Comparison of ENCODE assay signal across 14 cellular contexts in the genomic region with DNA sequence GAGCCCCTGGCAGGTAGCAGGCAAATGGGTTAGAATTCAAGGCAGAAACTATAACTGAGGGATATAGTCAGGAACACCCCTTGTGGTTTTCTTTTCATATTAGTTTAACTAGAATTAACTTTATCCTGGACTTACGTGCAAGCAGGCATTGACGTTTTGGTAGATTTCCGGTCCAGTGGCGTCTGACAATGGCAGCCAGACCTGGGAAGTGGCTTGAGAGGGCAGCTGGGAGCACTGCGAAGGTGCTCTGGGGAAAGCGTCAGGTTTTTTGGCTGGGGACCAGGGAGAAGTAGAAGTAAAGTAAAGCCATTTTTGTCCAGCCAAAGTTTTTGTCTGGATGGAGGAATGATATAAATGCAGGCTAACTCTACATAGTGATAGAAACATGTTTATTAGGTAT. TPM values are rescaled to one million over a fixed set of nuclear protein-coding genes. Genes with fewer than 3 reads are reported as not detected.
DNase-seq lines count a peak whose midpoint lies in the region; ATAC-seq, FAIRE-seq and TF ChIP-seq lines count a peak whose summit lies in the region.
"Had no signal": no experiment of that assay in that cellular context is flagged by ENCODE, and none has a peak within 500 bp of the region (broad histone marks: within the 10 kb centered on the region; RNA-seq: fewer than 3 reads in every experiment).

No MANE protein-coding gene starts in this region.

- no peaks in the 10 kb centered on the region for H3K79me2 ChIP-seq in PC-3 (ENCODE audit: low read length)
- no peaks in the 10 kb centered on the region for H3K79me2 ChIP-seq in hepatocyte
- no peaks in the 10 kb centered on the region for H3K79me2 ChIP-seq in osteoblast (ENCODE audit: insufficient read depth, low read length)

- H3K4me3 ChIP-seq in PC-3 (ENCODE audit: low read length) (no peak overlapping the region), hepatocyte (no peak overlapping the region), A673 (ENCODE audit: low read depth, low read length, poor library complexity, severe bottlenecking) (no peak overlapping the region), osteoblast (ENCODE audit: insufficient read depth, low read length) (no peak overlapping the region)
- H3K4me3 ChIP-seq: SK-N-MC had no signal

- H3K9me2 ChIP-seq in PC-3 (replicated peaks; ENCODE audit: low read length) (no peaks in the 10 kb centered on the region), hepatocyte (replicated peaks; ENCODE audit: insufficient read depth) (no peaks in the 10 kb centered on the region)

- ATAC-seq in PC-3: no peak
- no peak for ATAC-seq in esophagus mucosa

- TF ChIP-seq CTCF in PC-3 (conservative IDR thresholded peaks at IDR 0.05; ENCODE audit: low read depth, low read length) (no peak), hepatocyte (IDR thresholded peaks at IDR 0.05; ENCODE audit: poor library complexity) (no peak), A673 (conservative IDR thresholded peaks at IDR 0.05; ENCODE audit: low read depth, low read length) (no peak), D721Med (IDR thresholded peaks at IDR 0.05; ENCODE audit: insufficient read depth, missing control alignments) (no peak), osteoblast (IDR thresholded peaks at IDR 0.05; ENCODE audit: extremely low read depth, low read depth, low read length) (no peak)

- H3K27me3 ChIP-seq in PC-3 (ENCODE audit: low read length): peaks cover 52% of the 10 kb centered on the region
- peaks cover 29% of the 10 kb centered on the region for H3K27me3 ChIP-seq in hepatocyte
- H3K27me3 ChIP-seq in A673 (replicated peaks; ENCODE audit: insufficient read depth, low read depth, low read length, poor library complexity): peaks cover 55% of the 10 kb centered on the region
- H3K27me3 ChIP-seq in osteoblast (ENCODE audit: insufficient read depth, low read length): peaks cover 81% of the 10 kb centered on the region

- H3K9ac ChIP-seq in PC-3 (ENCODE audit: low read length): no peak overlapping the region

- H3K4me1 ChIP-seq in PC-3 (ENCODE audit: insufficient read depth, low read length) (peaks cover 3% of the 10 kb centered on the region; the same call in 1 of the 2 replicates), hepatocyte (ENCODE audit: insufficient read depth) (peaks cover 7% of the 10 kb centered on the region), A673 (ENCODE audit: insufficient read depth, low read length, poor library complexity, severe bottlenecking) (no peaks in the 10 kb centered on the region), osteoblast (ENCODE audit: insufficient read depth, low read length) (no peaks in the 10 kb centered on the region)

- no TSS peak for BruUV-seq in PC-3 (replicated peaks; lab: Mats Ljungman, UMichigan)
- BruUV-seq in A673 (replicated peaks; lab: Mats Ljungman, UMichigan): no TSS peak

- DNase-seq in COLO668 (lab: John Stamatoyannopoulos, UW; ENCODE audit: unreplicated experiment) (peak; percentile 44), DMS53 treated with DMSO at 0.1 percent for 48 hours (lab: John Stamatoyannopoulos, UW; ENCODE audit: unreplicated experiment) (peak; percentile 48), PC-3 (no peak), hepatocyte (ENCODE audit: low spot score) (no peak), A673 (ENCODE audit: low spot score) (no peak), D721Med (ENCODE audit: insufficient read length, low spot score) (no peak), osteoblast (ENCODE audit: insufficient read length, low spot score, missing footprints) (no peak)
- DNase-seq: NCI-H2107 had no signal

- H2AFZ ChIP-seq in PC-3 (ENCODE audit: low read length) (no peak overlapping the region), hepatocyte (no peak overlapping the region), osteoblast (ENCODE audit: low read length) (no peak overlapping the region)

- POLR2A ChIA-PET in PC-3 (lab: Charles Lee; ENCODE audit: unreplicated experiment): no interaction called here
- POLR2A ChIA-PET in A673 (lab: Charles Lee; ENCODE audit: low non-redundant PET): no interaction called here

- no peaks in the 10 kb centered on the region for H3K9me3 ChIP-seq in PC-3 (ENCODE audit: low read length)
- no peaks in the 10 kb centered on the region for H3K9me3 ChIP-seq in hepatocyte (ENCODE audit: low read depth)
- no peaks in the 10 kb centered on the region for H3K9me3 ChIP-seq in A673 (ENCODE audit: low read depth, low read length, poor library complexity, severe bottlenecking)
- no peaks in the 10 kb centered on the region for H3K9me3 ChIP-seq in osteoblast (ENCODE audit: low read depth, low read length)

- H3F3A ChIP-seq in PC-3 (ENCODE audit: low read length, unreplicated experiment): no peaks in the 10 kb centered on the region

- peak overlapping the region; percentile 60; the same call in 1 of the 2 replicates for H3K4me2 ChIP-seq in PC-3 (ENCODE audit: low read length)
- peak overlapping the region; percentile 59 for H3K4me2 ChIP-seq in hepatocyte
- H3K4me2 ChIP-seq in osteoblast (ENCODE audit: insufficient read depth, low read length): no peak overlapping the region

- H3K36me3 ChIP-seq in PC-3 (ENCODE audit: low read depth, low read length) (no peaks in the 10 kb centered on the region), hepatocyte (replicated peaks; ENCODE audit: insufficient read depth, low read depth) (no peaks in the 10 kb centered on the region), A673 (ENCODE audit: insufficient read depth, low read length, poor library complexity, severe bottlenecking) (no peaks in the 10 kb centered on the region), osteoblast (ENCODE audit: insufficient read depth, low read length) (no peaks in the 10 kb centered on the region)

- no peaks in the 10 kb centered on the region for H4K20me1 ChIP-seq in PC-3 (ENCODE audit: low read length)
- H4K20me1 ChIP-seq in hepatocyte (ENCODE audit: insufficient read depth, poor library complexity, severe bottlenecking): no peaks in the 10 kb centered on the region
- H4K20me1 ChIP-seq in osteoblast (ENCODE audit: insufficient read depth, low read length): no peaks in the 10 kb centered on the region

- intact Hi-C loops in PC-3 (cut with micrococcal nuclease): loop anchor here (5.0 kb wide), 1 partner anchor 134 kb away; no protein-coding TSS in a partner anchor
- intact Hi-C loops in A673 (cut with micrococcal nuclease; ENCODE audit: unreplicated experiment): no loop called here

- 46% methylated on average over 6 of the region's 6 CpGs for WGBS in hepatocyte (ENCODE audit: low lambda C conversion rate, missing lambda C conversion rate)

- no peak for FAIRE-seq in D721Med (lab: Jason Lieb, UNC)
- FAIRE-seq: small intestine had no signal

- H3K27ac ChIP-seq in PC-3 (ENCODE audit: low read length): no peak overlapping the region
- H3K27ac ChIP-seq in hepatocyte: no peak overlapping the region
- no peak overlapping the region for H3K27ac ChIP-seq in A673 (ENCODE audit: low read depth, low read length, poor library complexity, severe bottlenecking)
- H3K27ac ChIP-seq in osteoblast (ENCODE audit: low read depth, low read length): no peak overlapping the region
- H3K27ac ChIP-seq: SK-N-MC had no signal

- CTCF ChIA-PET in PC-3 (lab: Charles Lee): interaction anchor here (1.3 to 2.4 kb wide), 2 partner anchors 71 to 73 kb away, joined by 7 to 13 read pairs; no protein-coding TSS in a partner anchor
- CTCF ChIA-PET in A673 (lab: Charles Lee): no interaction called here

RNA-seq across cellular contexts. Expression of a gene that starts 8.4 kb away (rescaled TPM):
- total RNA-seq in PC-3 (2014; rRNA removed) (2.3 and 2.4 TPM in 2 replicates), hepatocyte (20.5 and 22.2 TPM in 2 replicates), A673 (2021) (3.9 and 4.9 TPM in 2 replicates), osteoblast (1.4 and 2.1 TPM in 2 replicates), esophagus mucosa (6.7 TPM)
- 28.2 and 37.7 TPM in 2 replicates for polyA plus RNA-seq in hepatocyte

RNA-seq across cellular contexts. Expression of a gene that starts 15.6 kb away (rescaled TPM):
- total RNA-seq in PC-3 (2014; rRNA removed) (not detected in 2 replicates), hepatocyte (not detected in 2 replicates), A673 (2021) (not detected in 2 replicates), osteoblast (not detected in 2 replicates), esophagus mucosa (not detected)
- not detected in 2 replicates for polyA plus RNA-seq in hepatocyte
- total RNA-seq: mammary epithelial cell, progenitor cell of endocrine pancreas had no signal
- polyA plus RNA-seq: keratinocyte, mammary epithelial cell had no signal

Comparison
In these comparisons a context has a peak if more than half of its experiments do, and no peak if none do; other contexts are left out.
1. DNase-seq: peak in COLO668 (single experiment) and DMS53 treated with DMSO at 0.1 percent for 48 hours (single experiment); none in PC-3 (single experiment), hepatocyte (single experiment), A673 (single experiment), D721Med (single experiment) and osteoblast (single experiment).